16 cellular contexts compared by ENCODE assay signal in the genomic region with DNA sequence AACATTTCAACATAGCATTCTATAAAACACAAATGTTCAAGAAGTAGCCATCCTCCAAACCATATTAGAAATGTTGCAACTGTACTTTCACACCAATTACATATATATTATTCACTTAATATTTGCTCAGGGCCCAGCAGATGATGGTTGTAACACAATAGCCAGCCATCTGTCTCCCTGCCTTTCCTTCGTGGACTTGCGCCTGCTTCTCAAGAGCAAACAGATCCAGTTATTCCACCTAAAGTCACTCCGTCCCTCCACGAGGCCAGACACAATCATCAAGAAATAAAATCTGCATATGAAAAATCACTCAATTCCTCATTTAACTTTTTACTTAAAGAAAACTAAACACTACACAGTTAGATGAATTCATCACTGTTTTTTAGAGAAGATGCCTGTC.
A peak's percentile ranks its signal among the peaks of the same experiment; 100 is the strongest.
DNase-seq lines count a peak whose midpoint lies in the region; ATAC-seq and TF ChIP-seq lines count a peak whose summit lies in the region.
"Had no signal": no experiment of that assay in that cellular context is flagged by ENCODE, and none has a peak within 500 bp of the region (broad histone marks: within the 10 kb centered on the region; RNA-seq: fewer than 3 reads in every experiment).

No MANE protein-coding gene starts in this region.

- H3K9me3 ChIP-seq in left lung: no peaks in the 10 kb centered on the region
- H3K9me3 ChIP-seq: colonic mucosa, pancreas, stomach had no signal

- H3K36me3 Mint-ChIP-seq in neural crest cell (ENCODE audit: low read depth): peaks cover 14% of the 10 kb centered on the region

- no peaks in the 10 kb centered on the region for H3K4me1 ChIP-seq in left lung

- no peaks in the 10 kb centered on the region for H3K9me3 Mint-ChIP-seq in neural crest cell
- H3K9me3 Mint-ChIP-seq: activated CD4-positive, alpha-beta memory T cell treated with anti-CD3 and anti-CD28 coated beads, Interleukin-2, amount 10 ng/mL, durations not matched to agents 7 days and 5 days; activated naive CD4-positive, alpha-beta T cell treated with anti-CD3 and anti-CD28 coated beads, Interleukin-2, amount 50 U/mL, for 24 hours; CD8-positive, alpha-beta memory T cell had no signal

- H3K4me3 Mint-ChIP-seq in neural crest cell: no peak overlapping the region
- H3K4me3 Mint-ChIP-seq: activated CD4-positive, alpha-beta memory T cell treated with anti-CD3 and anti-CD28 coated beads, Interleukin-2, amount 10 ng/mL, durations not matched to agents 7 days and 5 days; activated naive CD4-positive, alpha-beta T cell treated with anti-CD3 and anti-CD28 coated beads, Interleukin-2, amount 50 U/mL, for 24 hours; activated T-cell treated with anti-CD3 and anti-CD28 coated beads, Interleukin-2, amount 50 U/mL, for 24 hours; CD8-positive, alpha-beta memory T cell had no signal

- peak; percentile 82 for DNase-seq in NCI-H1092 (lab: John Stamatoyannopoulos, UW)
- DNase-seq in NCI-H2081 treated with DMSO at 0.1 percent for 48 hours (lab: John Stamatoyannopoulos, UW): peak; percentile 83
- DNase-seq in NCI-H774 (lab: John Stamatoyannopoulos, UW): peak; percentile 45
- DNase-seq in neural crest cell (ENCODE audit: low read depth, low spot score): no peak
- DNase-seq in D341Med (ENCODE audit: low spot score): no peak
- DNase-seq in left lung: no peak
- DNase-seq: activated CD4-positive, alpha-beta memory T cell treated with anti-CD3 and anti-CD28 coated beads, Interleukin-2, amount 10 ng/mL, durations not matched to agents 7 days and 5 days; activated T-cell treated with anti-CD3 and anti-CD28 coated beads, Interleukin-2, amount 50 U/mL, for 24 hours; CD8-positive, alpha-beta memory T cell; colonic mucosa; islet precursor cell; pancreas; stomach had no signal

- TF ChIP-seq CTCF in neural crest cell (conservative IDR thresholded peaks at IDR 0.05) (no peak), left lung (IDR thresholded peaks at IDR 0.05) (no peak)

- ATAC-seq in HG02840 (IDR thresholded peaks at IDR 0.05; ENCODE audit: low FRiP score, unreplicated experiment) (no peak), left lung (no peak)
- ATAC-seq: pancreas had no signal

- no peaks in the 10 kb centered on the region for H3K27me3 Mint-ChIP-seq in neural crest cell (ENCODE audit: low read depth)
- H3K27me3 Mint-ChIP-seq: activated CD4-positive, alpha-beta memory T cell treated with anti-CD3 and anti-CD28 coated beads, Interleukin-2, amount 10 ng/mL, durations not matched to agents 7 days and 5 days; activated naive CD4-positive, alpha-beta T cell treated with anti-CD3 and anti-CD28 coated beads, Interleukin-2, amount 50 U/mL, for 24 hours; activated T-cell treated with anti-CD3 and anti-CD28 coated beads, Interleukin-2, amount 50 U/mL, for 24 hours; CD8-positive, alpha-beta memory T cell had no signal

- H3K27ac ChIP-seq in left lung: no peak overlapping the region
- H3K27ac ChIP-seq: colonic mucosa, hepatocyte, pancreas had no signal

- intact Hi-C loops in left lung (cut with DNase I): no loop called here

- H3K27ac Mint-ChIP-seq in neural crest cell (ENCODE audit: unreplicated experiment): peak overlapping the region; percentile 78
- H3K27ac Mint-ChIP-seq: activated CD4-positive, alpha-beta memory T cell treated with anti-CD3 and anti-CD28 coated beads, Interleukin-2, amount 10 ng/mL, durations not matched to agents 7 days and 5 days; activated naive CD4-positive, alpha-beta T cell treated with anti-CD3 and anti-CD28 coated beads, Interleukin-2, amount 50 U/mL, for 24 hours; activated T-cell treated with anti-CD3 and anti-CD28 coated beads, Interleukin-2, amount 50 U/mL, for 24 hours; CD8-positive, alpha-beta memory T cell had no signal

- H3K36me3 ChIP-seq in left lung: peaks cover 0 to 28% of the 10 kb centered on the region in 2 donors
- H3K36me3 ChIP-seq: colonic mucosa, pancreas had no signal

- peaks cover 4% of the 10 kb centered on the region for H3K4me1 Mint-ChIP-seq in neural crest cell

- no peaks in the 10 kb centered on the region for H3K27me3 ChIP-seq in left lung
- H3K27me3 ChIP-seq: colonic mucosa, hepatocyte, pancreas, stomach had no signal

- H3K4me3 ChIP-seq in left lung: no peak overlapping the region
- H3K4me3 ChIP-seq: colonic mucosa, hepatocyte, pancreas, stomach had no signal

Comparison
In these comparisons a context has a peak if more than half of its experiments do, and no peak if none do; other contexts are left out.
1. DNase-seq: peak in NCI-H1092 (single experiment), NCI-H2081 treated with DMSO at 0.1 percent for 48 hours (single experiment) and NCI-H774 (single experiment); none in neural crest cell (single experiment), D341Med (single experiment) and left lung (0 of 2).